In the genomic region with DNA sequence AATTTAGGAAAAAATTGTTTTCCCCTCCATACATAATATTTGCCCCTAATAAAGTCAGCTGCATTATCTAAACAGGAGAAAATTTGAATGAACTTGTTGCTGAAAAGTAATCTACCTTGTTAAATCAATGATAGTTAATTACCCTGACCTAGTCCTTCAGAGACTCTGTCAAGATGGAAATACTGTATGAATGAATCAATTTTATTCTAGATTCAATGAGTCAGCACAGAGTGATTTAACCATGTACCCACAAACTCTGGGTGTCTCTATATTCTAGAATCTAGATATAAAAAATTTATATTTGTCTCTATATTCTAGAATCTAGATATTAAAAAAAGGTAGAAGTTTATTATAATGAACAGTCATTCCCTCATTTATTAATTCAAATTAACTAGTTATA, we compare ENCODE assay signal across 16 cellular contexts. TPM values are rescaled to one million over a fixed set of nuclear protein-coding genes. Genes with fewer than 3 reads are reported as not detected.
DNase-seq lines count a peak whose midpoint lies in the region; FAIRE-seq and TF ChIP-seq lines count a peak whose summit lies in the region.
"Had no signal": no experiment of that assay in that cellular context is flagged by ENCODE, and none has a peak within 500 bp of the region (broad histone marks: within the 10 kb centered on the region; RNA-seq: fewer than 3 reads in every experiment).

No MANE protein-coding gene starts in this region.

- BruUV-seq in mammary epithelial cell (replicated peaks; lab: Mats Ljungman, UMichigan) (no TSS peak), MCF 10A (replicated peaks; lab: Mats Ljungman, UMichigan) (no TSS peak)

- H2AFZ ChIP-seq in mammary epithelial cell (ENCODE audit: low read depth, low read length): no peak overlapping the region

- H3K4me1 Mint-ChIP-seq in MCF 10A (ENCODE audit: insufficient read depth, unreplicated experiment): no peaks in the 10 kb centered on the region
- peaks cover 2% of the 10 kb centered on the region for H3K4me1 Mint-ChIP-seq in activated CD4-positive, alpha-beta T cell treated with anti-CD3 and anti-CD28 coated beads, Interleukin-2, amount 10 ng/mL, durations not matched to agents 24 days and 14 days

- FAIRE-seq in small intestine (lab: Jason Lieb, UNC): no peak
- FAIRE-seq: A204.1, G401.6, GM12891 had no signal

- no peaks in the 10 kb centered on the region for H3K4me1 ChIP-seq in mammary epithelial cell (ENCODE audit: insufficient read depth, low read length)
- peaks cover 6% of the 10 kb centered on the region for H3K4me1 ChIP-seq in muscle layer of colon (ENCODE audit: insufficient read depth, low read length)
- H3K4me1 ChIP-seq in small intestine (ENCODE audit: control insufficient read depth in 2 of 2, insufficient read depth in 1 of 2, low read depth in 1 of 2, low read length in 1 of 2): no peaks in the 10 kb centered on the region

- dilution Hi-C loops in mammary epithelial cell (cut with HindIII; ENCODE audit: low sequenced_read_pairs): no loop called here

- DNase-seq in mammary epithelial cell (peak; percentile 7), MCF 10A (ENCODE audit: unreplicated experiment) (no peak), LHCN-M2 (ENCODE audit: low read depth) (peak; percentile 2), NCI-H187 treated with DMSO at 0.1 percent for 48 hours (lab: John Stamatoyannopoulos, UW) (no peak), small intestine (no peak)
- no peak for DNase-seq in activated CD4-positive, alpha-beta T cell treated with anti-CD3 and anti-CD28 coated beads, Interleukin-2, amount 10 ng/mL, durations not matched to agents 24 days and 14 days
- DNase-seq: C1 segment of cervical spinal cord; Calu3; CD4-positive, alpha-beta T cell; DMS79 had no signal

- TF ChIP-seq CTCF in mammary epithelial cell (conservative IDR thresholded peaks at IDR 0.05 in 1 of 2, IDR thresholded peaks at IDR 0.05 in 1 of 2; ENCODE audit: extremely low read depth in 1 of 2, insufficient read depth in 1 of 2, low read depth in 1 of 2, low read length in 2 of 2): no peak
- TF ChIP-seq CTCF in MCF 10A (IDR thresholded peaks at IDR 0.05; ENCODE audit: unreplicated experiment): no peak

- H3K27me3 ChIP-seq in mammary epithelial cell (ENCODE audit: insufficient read depth, low read length): no peaks in the 10 kb centered on the region
- H3K27me3 ChIP-seq in muscle layer of colon (ENCODE audit: control insufficient read depth in 1 of 2, insufficient read depth in 2 of 2, low read length in 2 of 2): no peaks in the 10 kb centered on the region
- H3K27me3 ChIP-seq in small intestine (ENCODE audit: control insufficient read depth in 2 of 2, insufficient read depth in 2 of 2, low read length in 2 of 2): no peaks in the 10 kb centered on the region

- intact Hi-C loops in mammary epithelial cell (cut with micrococcal nuclease) (no loop called here), MCF 10A (cut with micrococcal nuclease) (no loop called here)
- intact Hi-C loops in activated CD4-positive, alpha-beta T cell treated with anti-CD3 and anti-CD28 coated beads, Interleukin-2, amount 10 ng/mL, durations not matched to agents 24 days and 14 days (cut with micrococcal nuclease): no loop called here

- POLR2A ChIA-PET in MCF 10A (lab: Yijun Ruan, JAX): no interaction called here

- H3K27me3 Mint-ChIP-seq in MCF 10A (ENCODE audit: insufficient read depth, unreplicated experiment): no peaks in the 10 kb centered on the region
- no peaks in the 10 kb centered on the region for H3K27me3 Mint-ChIP-seq in activated CD4-positive, alpha-beta T cell treated with anti-CD3 and anti-CD28 coated beads, Interleukin-2, amount 10 ng/mL, durations not matched to agents 24 days and 14 days
- H3K27me3 Mint-ChIP-seq: B cell; CD4-positive, alpha-beta T cell had no signal

- H3K9ac ChIP-seq in mammary epithelial cell (ENCODE audit: insufficient read depth, low read length) (no peak overlapping the region), muscle layer of colon (ENCODE audit: low read length) (no peak overlapping the region)

- H3K9me3 Mint-ChIP-seq in MCF 10A (ENCODE audit: unreplicated experiment): no peaks in the 10 kb centered on the region
- no peaks in the 10 kb centered on the region for H3K9me3 Mint-ChIP-seq in activated CD4-positive, alpha-beta T cell treated with anti-CD3 and anti-CD28 coated beads, Interleukin-2, amount 10 ng/mL, durations not matched to agents 24 days and 14 days
- H3K9me3 Mint-ChIP-seq: CD4-positive, alpha-beta T cell had no signal

- H3K36me3 ChIP-seq in mammary epithelial cell (ENCODE audit: insufficient read depth, low read length) (peaks cover 12% of the 10 kb centered on the region), muscle layer of colon (ENCODE audit: insufficient read depth, low read length) (peaks cover 25% of the 10 kb centered on the region), small intestine (ENCODE audit: control insufficient read depth in 2 of 2, insufficient read depth in 2 of 2, low read length in 2 of 2) (peaks cover 6 to 7% of the 10 kb centered on the region in 2 donors)

- in situ Hi-C loops in mammary epithelial cell (cut with MboI; ENCODE audit: low sequenced_read_pairs in 2 of 2): no loop called here

- H3K4me2 ChIP-seq in mammary epithelial cell (ENCODE audit: insufficient read depth, low read depth, low read length): no peak overlapping the region

- no peak overlapping the region for H3K27ac ChIP-seq in mammary epithelial cell (ENCODE audit: insufficient read depth, low read depth, low read length)
- peak overlapping the region; percentile 24 for H3K27ac ChIP-seq in muscle layer of colon (ENCODE audit: low read depth, low read length)
- no peak overlapping the region for H3K27ac ChIP-seq in small intestine (ENCODE audit: low read depth in 1 of 2, low read length in 1 of 2)
- H3K27ac ChIP-seq: HL-60 had no signal

- no peaks in the 10 kb centered on the region for H4K20me1 ChIP-seq in mammary epithelial cell (ENCODE audit: insufficient read depth, low read length)

- peaks cover 63% of the 10 kb centered on the region for H3K36me3 Mint-ChIP-seq in MCF 10A (ENCODE audit: insufficient read depth, unreplicated experiment)
- H3K36me3 Mint-ChIP-seq in activated CD4-positive, alpha-beta T cell treated with anti-CD3 and anti-CD28 coated beads, Interleukin-2, amount 10 ng/mL, durations not matched to agents 24 days and 14 days (ENCODE audit: low read depth): peaks cover 33% of the 10 kb centered on the region

- H3K9me3 ChIP-seq in mammary epithelial cell (replicated peaks; ENCODE audit: insufficient read depth, low read length) (no peaks in the 10 kb centered on the region), muscle layer of colon (ENCODE audit: low read length) (no peaks in the 10 kb centered on the region), small intestine (ENCODE audit: control insufficient read depth, low read depth) (no peaks in the 10 kb centered on the region)

- H3K4me3 Mint-ChIP-seq in MCF 10A (ENCODE audit: unreplicated experiment): no peak overlapping the region
- no peak overlapping the region for H3K4me3 Mint-ChIP-seq in activated CD4-positive, alpha-beta T cell treated with anti-CD3 and anti-CD28 coated beads, Interleukin-2, amount 10 ng/mL, durations not matched to agents 24 days and 14 days
- H3K4me3 Mint-ChIP-seq: B cell; CD4-positive, alpha-beta T cell had no signal

- CTCF ChIA-PET in mammary epithelial cell (lab: Charles Lee; ENCODE audit: low non-redundant PET) (no interaction called here), MCF 10A (lab: Yijun Ruan, JAX) (interaction anchor here (0.8 kb wide), 1 partner anchor 15 kb away, joined by 4 read pairs; no protein-coding TSS in a partner anchor)

- H3K4me3 ChIP-seq in mammary epithelial cell (replicated peaks in 1 of 3; ENCODE audit: insufficient read depth in 1 of 3, low read depth in 2 of 3, low read length in 3 of 3): no peak overlapping the region
- H3K4me3 ChIP-seq in muscle layer of colon (ENCODE audit: low read depth in 1 of 2, low read length in 2 of 2): no peak overlapping the region
- no peak overlapping the region for H3K4me3 ChIP-seq in small intestine (ENCODE audit: low read depth in 1 of 2, low read length in 2 of 2)

- H3K79me2 ChIP-seq in mammary epithelial cell (ENCODE audit: insufficient read depth, low read length): no peaks in the 10 kb centered on the region

- no peak overlapping the region for H3K27ac Mint-ChIP-seq in MCF 10A (ENCODE audit: low read depth, unreplicated experiment)
- H3K27ac Mint-ChIP-seq in activated CD4-positive, alpha-beta T cell treated with anti-CD3 and anti-CD28 coated beads, Interleukin-2, amount 10 ng/mL, durations not matched to agents 24 days and 14 days: no peak overlapping the region
- H3K27ac Mint-ChIP-seq: B cell; CD4-positive, alpha-beta T cell had no signal

RNA-seq across cellular contexts. Expression of a gene that starts 36.2 kb away (rescaled TPM):
- total RNA-seq in mammary epithelial cell (10 to 100 TPM in 1 of 2 donors, 1 to 10 TPM in 1; 9.3 to 16.5 TPM), MCF 10A (2022) (16.1 and 18.3 TPM in 2 replicates), LHCN-M2 (2014; rRNA removed) (11.8 and 13.6 TPM in 2 replicates)
- polyA plus RNA-seq in mammary epithelial cell (9.8 TPM), small intestine (10 to 100 TPM in 2 of 3 donors, 1 to 10 TPM in 1; 9.0 to 10.8 (median 10.7) TPM)
- 24.5 TPM for polyA minus RNA-seq in mammary epithelial cell
- 4.9 TPM for polyA plus RNA-seq in LHCN-M2 (2012)
- total RNA-seq in activated CD4-positive, alpha-beta T cell treated with anti-CD3 and anti-CD28 coated beads, Interleukin-2, amount 10 ng/mL, durations not matched to agents 24 days and 14 days: 24.3 and 28.9 TPM in 2 replicates

RNA-seq across cellular contexts. Expression of a gene that starts 36.3 kb away (rescaled TPM):
- total RNA-seq in mammary epithelial cell: 10 to 100 TPM; 30.2 to 58.7 TPM
- 14.6 TPM for polyA plus RNA-seq in mammary epithelial cell
- polyA minus RNA-seq in mammary epithelial cell: 19.4 TPM
- 46.6 and 61.7 TPM in 2 replicates for total RNA-seq in MCF 10A (2022)
- 45.4 and 50.4 TPM in 2 replicates for total RNA-seq in LHCN-M2 (2014; rRNA removed)
- 12.0 TPM for polyA plus RNA-seq in LHCN-M2 (2012)
- total RNA-seq in activated CD4-positive, alpha-beta T cell treated with anti-CD3 and anti-CD28 coated beads, Interleukin-2, amount 10 ng/mL, durations not matched to agents 24 days and 14 days: 63.2 and 68.2 TPM in 2 replicates
- polyA plus RNA-seq in small intestine: 10 to 100 TPM; 46.9 to 55.4 (median 52.6) TPM

RNA-seq across cellular contexts. Expression of a gene that starts 56.9 kb away (rescaled TPM):
- 10 to 100 TPM; 43.0 to 43.3 TPM for total RNA-seq in mammary epithelial cell
- polyA plus RNA-seq in mammary epithelial cell: 20.3 TPM
- polyA minus RNA-seq in mammary epithelial cell: 38.5 TPM
- 22.0 and 23.9 TPM in 2 replicates for total RNA-seq in MCF 10A (2022)
- 39.5 and 45.9 TPM in 2 replicates for total RNA-seq in LHCN-M2 (2014; rRNA removed)
- 10.8 TPM for polyA plus RNA-seq in LHCN-M2 (2012)
- total RNA-seq in activated CD4-positive, alpha-beta T cell treated with anti-CD3 and anti-CD28 coated beads, Interleukin-2, amount 10 ng/mL, durations not matched to agents 24 days and 14 days: 20.2 and 21.9 TPM in 2 replicates
- 1 to 10 TPM; 4.3 to 7.9 (median 5.1) TPM for polyA plus RNA-seq in small intestine

Comparison
In these comparisons a context has a peak if more than half of its experiments do, and no peak if none do; other contexts are left out.
1. DNase-seq: peak in mammary epithelial cell (single experiment) and LHCN-M2 (single experiment); none in MCF 10A (single experiment), activated CD4-positive, alpha-beta T cell treated with anti-CD3 and anti-CD28 coated beads, Interleukin-2, amount 10 ng/mL, durations not matched to agents 24 days and 14 days (single experiment), NCI-H187 treated with DMSO at 0.1 percent for 48 hours (single experiment) and small intestine (single experiment).